9 cellular contexts compared by ENCODE assay signal in the genomic region with DNA sequence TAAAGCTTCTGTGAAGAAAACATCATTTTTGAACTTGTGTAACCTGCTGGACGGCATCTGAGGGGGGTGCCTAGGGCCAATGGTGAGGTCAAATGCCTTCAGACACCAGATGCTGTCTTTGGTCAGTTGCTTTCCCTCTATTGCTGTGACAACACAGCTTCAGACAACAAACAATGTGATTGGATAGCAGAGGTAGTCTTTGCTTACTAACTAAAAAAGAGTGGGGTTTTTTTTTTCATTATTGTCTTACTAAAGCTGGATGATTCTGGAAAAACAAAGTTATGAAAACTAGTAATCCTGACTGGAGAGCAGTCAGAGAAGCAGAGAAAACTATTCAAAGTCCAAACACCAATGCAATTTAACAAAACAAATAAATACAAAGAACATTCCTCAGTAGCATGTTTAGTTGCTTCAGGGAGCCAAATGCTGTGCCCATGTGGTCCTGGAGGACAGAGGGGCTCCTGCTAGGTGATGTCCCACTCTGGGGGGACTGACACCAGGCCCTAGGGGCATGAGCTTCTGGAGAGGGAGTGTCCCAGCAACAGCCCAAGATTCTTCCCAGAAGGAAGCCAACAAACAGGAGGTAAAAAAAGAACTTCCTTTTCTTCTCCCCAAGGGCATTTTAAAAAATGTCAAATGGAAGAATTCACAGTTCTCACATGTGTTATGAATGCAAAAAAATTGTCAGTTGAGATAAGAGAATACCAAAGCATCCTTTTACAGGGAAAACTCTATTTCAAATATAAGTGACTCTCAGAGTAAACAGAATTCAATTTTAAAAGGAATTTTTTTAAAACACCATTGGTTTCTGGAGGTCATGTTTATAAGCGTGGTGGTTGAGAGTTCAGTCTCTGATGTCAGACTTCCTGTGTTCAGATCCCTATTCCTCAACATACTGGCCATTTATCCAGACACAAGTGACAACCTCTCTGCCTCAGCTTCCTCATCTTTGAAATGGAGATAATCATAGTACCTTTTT.
DNase-seq lines count a peak whose midpoint lies in the region; ATAC-seq, FAIRE-seq and TF ChIP-seq lines count a peak whose summit lies in the region.
"Had no signal": no experiment of that assay in that cellular context is flagged by ENCODE, and none has a peak within 500 bp of the region (broad histone marks: within the 10 kb centered on the region; RNA-seq: fewer than 3 reads in every experiment).

No MANE protein-coding gene starts in this region.

- H3K27me3 ChIP-seq in HepG2 (ENCODE audit: control insufficient read depth in 1 of 2, insufficient read depth in 2 of 2, low read length in 2 of 2) = no peaks in the 10 kb centered on the region

- H3K27ac ChIP-seq in HepG2 (ENCODE audit: extremely low read length, insufficient read depth, low read length) = no peak overlapping the region
- peak overlapping the region; percentile 31 for H3K27ac ChIP-seq in substantia nigra (ENCODE audit: low read depth, low read length, poor library complexity, severe bottlenecking)
- H3K27ac ChIP-seq: 22Rv1 had no signal

- H3K79me2 ChIP-seq in HepG2 (ENCODE audit: insufficient read depth, low read length) = no peaks in the 10 kb centered on the region

- no peak overlapping the region for H3K4me2 ChIP-seq in HepG2 (ENCODE audit: low read depth, low read length)

- TF ChIP-seq POLR2A in HepG2 (IDR thresholded peaks at IDR 0.05; ENCODE audit: insufficient read depth in 1 of 2, low read depth in 2 of 2, low read length in 2 of 2) (no peak), lower leg skin (IDR thresholded peaks at IDR 0.05) (no peak), erythroblast (IDR thresholded peaks at IDR 0.05; ENCODE audit: low read length) (no peak)

- DNase-seq in DMS53 (lab: John Stamatoyannopoulos, UW) = peak; percentile 74
- no peak for DNase-seq in DMS53 treated with DMSO at 0.1 percent for 48 hours (lab: John Stamatoyannopoulos, UW; ENCODE audit: unreplicated experiment)
- peak; percentile 92 for DNase-seq in brain pericyte (ENCODE audit: low read depth, low spot score)
- no peak for DNase-seq in HepG2 (ENCODE audit: low spot score)
- DNase-seq in substantia nigra (lab: John Stamatoyannopoulos, UW) = peak in 1 of 49 donors; percentile 4
- no peak for DNase-seq in lower leg skin (ENCODE audit: low spot score in 2 of 2)
- no peak for DNase-seq in erythroblast (lab: John Stamatoyannopoulos, UW)
- DNase-seq in activated gamma-delta T cell treated with Interleukin-2 at 50 U/mL for 16 hours = no peak

- no peak for FAIRE-seq in HepG2 (lab: Jason Lieb, UNC)

- in situ Hi-C loops in HepG2 (cut with HindIII; ENCODE audit: extremely low pct_ligation_motif_present, low pct_unique_long_range_greater_than_20kb) = no loop called here

- TF ChIP-seq EP300 in HepG2 (IDR thresholded peaks at IDR 0.05; ENCODE audit: low read depth in 2 of 2, low read length in 2 of 2) = no peak
- TF ChIP-seq EP300 in HepG2 (CRISPR knock-in tag; IDR thresholded peaks at IDR 0.05; ENCODE audit: borderline replicate concordance) = no peak

- TF ChIP-seq RAD21 in HepG2 (CRISPR knock-in tag; IDR thresholded peaks at IDR 0.05) = no peak

- no peak overlapping the region for H3K9ac ChIP-seq in HepG2 (ENCODE audit: insufficient read depth, low read depth, low read length)

- POLR2A ChIA-PET in HepG2 (lab: Yijun Ruan, JAX) = no interaction called here

- no peaks in the 10 kb centered on the region for H3K36me3 ChIP-seq in HepG2 (replicated peaks in 1 of 2; ENCODE audit: control insufficient read depth in 1 of 2, insufficient read depth in 2 of 2, low read length in 2 of 2)

- no peak overlapping the region for H3K4me3 ChIP-seq in HepG2 (replicated peaks in 1 of 3; ENCODE audit: insufficient read depth in 1 of 3, low read depth in 2 of 3, low read length in 3 of 3)
- H3K4me3 ChIP-seq in lower leg skin (ENCODE audit: low read depth, poor library complexity, severe bottlenecking) = no peak overlapping the region

- H4K20me1 ChIP-seq in HepG2 (ENCODE audit: insufficient read depth, low read length) = no peaks in the 10 kb centered on the region

- H3K4me1 ChIP-seq in HepG2 (ENCODE audit: insufficient read depth, low read length) = peaks cover 8% of the 10 kb centered on the region

- H2AFZ ChIP-seq in HepG2 (ENCODE audit: low read length) = no peak overlapping the region

- intact Hi-C loops in HepG2 (cut with micrococcal nuclease; ENCODE audit: unreplicated experiment) (no loop called here), lower leg skin (cut with DNase I; ENCODE audit: low total_unique reads) (no loop called here)

- no TSS peak for BruUV-seq in HepG2 (replicated peaks; lab: Mats Ljungman, UMichigan)

- H3K9me3 ChIP-seq in HepG2 (ENCODE audit: low read length) = no peaks in the 10 kb centered on the region

- 3% methylated on average over 2 of the region's 2 CpGs for WGBS in HepG2 (ENCODE audit: low lambda C conversion rate)
- WGBS in lower leg skin, 2 donors = 51 to 60% methylated on average over 2 of the region's 2 CpGs

- ATAC-seq in HepG2 = peak; percentile 73

- CTCF ChIA-PET in HepG2 (lab: Yijun Ruan, JAX; ENCODE audit: low intra/inter-chr PET ratio, low total read pairs) = no interaction called here

- TF ChIP-seq CTCF in HepG2 (CRISPR knock-in tag; IDR thresholded peaks at IDR 0.05) (no peak), lower leg skin (IDR thresholded peaks at IDR 0.05) (no peak)

TF ChIP-seq in HepG2, 621 proteins besides CTCF, POLR2A, EP300 and RAD21:
- TF ChIP-seq RFX1 (IDR thresholded peaks at IDR 0.05) = peak; percentile 29; the same call in 1 of the 2 replicates
- no peak for TF ChIP-seq KDM5B (CRISPR knock-in tag; IDR thresholded peaks at IDR 0.05; ENCODE audit: borderline replicate concordance)

Comparison
In these comparisons a context has a peak if more than half of its experiments do, and no peak if none do; other contexts are left out.
1. DNase-seq: peak in DMS53 (single experiment) and brain pericyte (single experiment); none in DMS53 treated with DMSO at 0.1 percent for 48 hours (single experiment), HepG2 (single experiment), lower leg skin (0 of 2), erythroblast (0 of 2) and activated gamma-delta T cell treated with Interleukin-2 at 50 U/mL for 16 hours (single experiment).